In genomic region chr12:6929806-6930452, GRCh38 we compare ENCODE assay signal across 8 cellular contexts.
DNase-seq lines count a peak whose midpoint lies in the region; ATAC-seq and TF ChIP-seq lines count a peak whose summit lies in the region.

No MANE protein-coding gene starts in this region.

- H3K36me3 ChIP-seq in DND-41 (ENCODE audit: insufficient read depth, low read length) (peaks cover 21% of the 10 kb centered on the region), rectal smooth muscle tissue (ENCODE audit: control insufficient read depth, insufficient read depth, low read length) (peaks cover 6% of the 10 kb centered on the region)

- H3K27me3 ChIP-seq in DND-41 (ENCODE audit: insufficient read depth, low read length, poor library complexity) (no peaks in the 10 kb centered on the region), rectal smooth muscle tissue (ENCODE audit: control insufficient read depth, insufficient read depth, low read length) (no peaks in the 10 kb centered on the region)

- H4K20me1 ChIP-seq in DND-41 (ENCODE audit: insufficient read depth, low read length) = peaks cover 13% of the 10 kb centered on the region; the same call in 1 of the 2 replicates

- DNase-seq in DND-41 (no peak), fibroblast of mammary gland (ENCODE audit: low read depth) (no peak), NCI-H2171 (lab: John Stamatoyannopoulos, UW) (no peak), AG08396 (ENCODE audit: low spot score) (no peak)
- DNase-seq in stimulated activated CD4-positive, alpha-beta T cell treated with anti-CD3 and anti-CD28 coated beads, Interleukin-4, amount 100 ng/mL, for 4 hours = no peak

- H3K9me3 ChIP-seq in DND-41 (ENCODE audit: insufficient read depth, low read length, severe bottlenecking) = no peaks in the 10 kb centered on the region

- peak overlapping the region in 1 of 2 experiments; percentile 83; a peak in 2 of 4 replicates for H3K4me3 ChIP-seq in DND-41 (ENCODE audit: low read depth in 1 of 2, low read length in 2 of 2)
- peak overlapping the region; percentile 88 for H3K4me3 ChIP-seq in fibroblast of mammary gland (ENCODE audit: control insufficient read depth, low read depth, low read length)
- peak overlapping the region; percentile 86 for H3K4me3 ChIP-seq in rectal smooth muscle tissue (ENCODE audit: low read length)

- no peak for TF ChIP-seq CTCF in DND-41 (IDR thresholded peaks at IDR 0.05; ENCODE audit: borderline replicate concordance, extremely low read depth, low read length, poor library complexity, severe bottlenecking)
- no peak for TF ChIP-seq CTCF in VCaP (conservative IDR thresholded peaks at IDR 0.05)
- TF ChIP-seq CTCF in fibroblast of mammary gland (conservative IDR thresholded peaks at IDR 0.05; ENCODE audit: control insufficient read depth, insufficient read depth, low read depth, low read length) = no peak

- no peak overlapping the region for H2AFZ ChIP-seq in DND-41 (ENCODE audit: low read depth, low read length)

- peak overlapping the region; percentile 90 for H3K4me2 ChIP-seq in DND-41 (ENCODE audit: insufficient read depth, low read length)

- H3K9ac ChIP-seq in DND-41 (ENCODE audit: low read depth, low read length) (peak overlapping the region; percentile 70), rectal smooth muscle tissue (ENCODE audit: low read length) (no peak overlapping the region)

- H3K79me2 ChIP-seq in DND-41 (ENCODE audit: insufficient read depth, low read length) = peaks cover 63% of the 10 kb centered on the region

- ATAC-seq in DND-41 (ENCODE audit: insufficient read depth, low read depth) (no peak), GM18867 (IDR thresholded peaks at IDR 0.05; ENCODE audit: unreplicated experiment) (no peak)

- H3K4me1 ChIP-seq in DND-41 (ENCODE audit: insufficient read depth, low read length) (peaks cover 48% of the 10 kb centered on the region), rectal smooth muscle tissue (ENCODE audit: control insufficient read depth, insufficient read depth, low read length) (peaks cover 38% of the 10 kb centered on the region)

- H3K27ac ChIP-seq in DND-41 (ENCODE audit: low read length) (peak overlapping the region; percentile 71), VCaP (peak overlapping the region; percentile 96; the same call in 1 of the 2 replicates), rectal smooth muscle tissue (ENCODE audit: low read depth, low read length) (no peak overlapping the region)
